In the genomic region with DNA sequence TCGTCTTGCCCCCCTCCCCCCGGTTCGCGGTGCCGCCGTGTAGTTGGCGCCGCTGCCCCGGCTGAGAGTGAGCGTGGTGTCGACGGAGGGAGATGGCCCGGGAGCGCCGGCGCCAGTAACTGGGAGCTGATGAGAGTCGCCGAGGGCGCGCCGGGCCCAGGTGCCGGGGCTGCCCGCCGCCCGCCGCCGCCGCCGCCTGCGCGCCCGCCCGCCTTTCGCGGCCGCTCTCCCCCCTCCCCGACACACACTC, we compare ENCODE assay signal across 8 cellular contexts. TPM values are rescaled to one million over a fixed set of nuclear protein-coding genes. Genes with fewer than 3 reads are reported as not detected.
DNase-seq lines count a peak whose midpoint lies in the region; ATAC-seq and TF ChIP-seq lines count a peak whose summit lies in the region.

No MANE protein-coding gene starts in this region.

- H3K4me3 ChIP-seq in DND-41 (ENCODE audit: low read depth in 1 of 2, low read length in 2 of 2) (peak overlapping the region; percentile 63 to 90; a peak in 3 of 4 replicates), RWPE2 (ENCODE audit: severe bottlenecking) (peak overlapping the region; percentile 84), fibroblast of villous mesenchyme (ENCODE audit: low read depth, low read length) (peak overlapping the region; percentile 93), skin epidermis (peak overlapping the region; percentile 86 to 98 (median 90))

- H3K4me1 ChIP-seq in DND-41 (ENCODE audit: insufficient read depth, low read length), result peaks cover 53% of the 10 kb centered on the region
- peaks cover 8% of the 10 kb centered on the region for H3K4me1 ChIP-seq in RWPE2 (ENCODE audit: insufficient read depth, poor library complexity, severe bottlenecking)

- no peak for DNase-seq in DND-41
- peak; percentile 6 for DNase-seq in HEK293T (ENCODE audit: extremely low spot score)
- no peak for DNase-seq in RWPE2 (ENCODE audit: low spot score)
- no peak for DNase-seq in fibroblast of villous mesenchyme (ENCODE audit: low read depth)
- no peak for DNase-seq in NCI-H128 (lab: John Stamatoyannopoulos, UW; ENCODE audit: unreplicated experiment)
- no peak for DNase-seq in hypothalamus (lab: John Stamatoyannopoulos, UW)
- no peak for DNase-seq in CD1c-positive myeloid dendritic cell (ENCODE audit: extremely low spot score)

- H3K27ac ChIP-seq in DND-41 (ENCODE audit: low read length) (peak overlapping the region; percentile 91; the same call in 1 of the 2 replicates), RWPE2 (ENCODE audit: poor library complexity, severe bottlenecking) (peak overlapping the region; percentile 78), skin epidermis (peak overlapping the region; percentile 87 to 100 (median 99))

- H2AFZ ChIP-seq in DND-41 (ENCODE audit: low read depth, low read length), result peak overlapping the region; percentile 58

- CTCF ChIA-PET in HEK293T (lab: Yijun Ruan, JAX), result no interaction called here

- POLR2A ChIA-PET in HEK293T (lab: Yijun Ruan, JAX), result interaction anchor here (1.3 to 1.7 kb wide), 2 partner anchors 18 to 24 kb away, joined by 3 to 8 read pairs; no protein-coding TSS in a partner anchor

- no peak overlapping the region for H3K4me2 ChIP-seq in DND-41 (ENCODE audit: insufficient read depth, low read length)

- H3K79me2 ChIP-seq in DND-41 (ENCODE audit: insufficient read depth, low read length), result peaks cover 72% of the 10 kb centered on the region

- H3K9me3 ChIP-seq in DND-41 (ENCODE audit: insufficient read depth, low read length, severe bottlenecking) (no peaks in the 10 kb centered on the region), RWPE2 (ENCODE audit: severe bottlenecking) (no peaks in the 10 kb centered on the region)

- peaks cover 44% of the 10 kb centered on the region for H4K20me1 ChIP-seq in DND-41 (ENCODE audit: insufficient read depth, low read length)

- H3K27me3 ChIP-seq in DND-41 (ENCODE audit: insufficient read depth, low read length, poor library complexity), result no peaks in the 10 kb centered on the region
- H3K27me3 ChIP-seq in RWPE2 (ENCODE audit: insufficient read depth, poor library complexity, severe bottlenecking), result no peaks in the 10 kb centered on the region

- H3K36me3 ChIP-seq in DND-41 (ENCODE audit: insufficient read depth, low read length) (peaks cover 47% of the 10 kb centered on the region), RWPE2 (ENCODE audit: low read depth) (peaks cover 43% of the 10 kb centered on the region)

- H3K9ac ChIP-seq in DND-41 (ENCODE audit: low read depth, low read length), result peak overlapping the region; percentile 97

- ATAC-seq in DND-41 (ENCODE audit: insufficient read depth, low read depth) (no peak; the same call in 1 of the 3 replicates), RWPE2 (ENCODE audit: low read depth) (peak; percentile 2)

- TF ChIP-seq CTCF in DND-41 (IDR thresholded peaks at IDR 0.05; ENCODE audit: borderline replicate concordance, extremely low read depth, low read length, poor library complexity, severe bottlenecking), result no peak
- TF ChIP-seq CTCF in RWPE2 (IDR thresholded peaks at IDR 0.05; ENCODE audit: poor library complexity, severe bottlenecking), result no peak
- no peak for TF ChIP-seq CTCF in fibroblast of villous mesenchyme (IDR thresholded peaks at IDR 0.05; ENCODE audit: insufficient read depth, low read depth, low read length)

TF ChIP-seq in HEK293T, 16 proteins besides CTCF, POLR2A, EP300 and RAD21:
- TF ChIP-seq L3MBTL2 (conservative IDR thresholded peaks at IDR 0.05) (no peak), ARNT (IDR thresholded peaks at IDR 0.05) (no peak), SP1 (IDR thresholded peaks at IDR 0.05) (no peak), HDGF (IDR thresholded peaks at IDR 0.05; ENCODE audit: borderline replicate concordance) (no peak), NFRKB (IDR thresholded peaks at IDR 0.05) (no peak), FOXA1 (IDR thresholded peaks at IDR 0.05) (no peak), SUZ12 (IDR thresholded peaks at IDR 0.05) (no peak), CTBP1 (IDR thresholded peaks at IDR 0.05; ENCODE audit: borderline replicate concordance) (no peak), BHLHE40 (IDR thresholded peaks at IDR 0.05; ENCODE audit: borderline replicate concordance) (no peak)

RNA-seq across cellular contexts. Expression of a gene that starts 0.3 kb away (rescaled TPM):
- total RNA-seq in fibroblast of villous mesenchyme, result 65.4 and 92.8 TPM in 2 replicates
